ENCODE assay signal across 25 cellular contexts in genomic region chr7:39339591-39339990, GRCh38.
DNase-seq lines count a peak whose midpoint lies in the region; ATAC-seq lines count a peak whose summit lies in the region.
"Had no signal": no experiment of that assay in that cellular context is flagged by ENCODE, and none has a peak within 500 bp of the region (broad histone marks: within the 10 kb centered on the region; RNA-seq: fewer than 3 reads in every experiment).

No MANE protein-coding gene starts in this region.

- H3K9me3 ChIP-seq in right cardiac atrium (ENCODE audit: control insufficient read depth, low read length) (no peaks in the 10 kb centered on the region), neuronal stem cell (replicated peaks in 1 of 2; ENCODE audit: control insufficient read depth in 2 of 2, insufficient read depth in 1 of 2, low read depth in 1 of 2, low read length in 2 of 2) (no peaks in the 10 kb centered on the region), trophoblast cell (ENCODE audit: insufficient read depth, low read depth, low read length) (no peaks in the 10 kb centered on the region)
- H3K9me3 ChIP-seq: A549; BLaER1 treated with 17β-estradiol and CSF1 and Interleukin-3, amounts not matched to agents 10 nM and 100 nM; Caco-2 had no signal

- H3K4ac ChIP-seq in neuronal stem cell (ENCODE audit: low read length) (no peak overlapping the region), trophoblast cell (ENCODE audit: low read depth, low read length) (no peak overlapping the region)

- H3K18ac ChIP-seq in neuronal stem cell (ENCODE audit: low read length) (no peak overlapping the region), trophoblast cell (ENCODE audit: low read length) (no peak overlapping the region)

- H2AFZ ChIP-seq in neuronal stem cell (ENCODE audit: low read length) (no peak overlapping the region), trophoblast cell (ENCODE audit: insufficient read depth, low read length, poor library complexity) (no peak overlapping the region)

- H4K8ac ChIP-seq in neuronal stem cell (ENCODE audit: low read depth, low read length) (no peak overlapping the region), trophoblast cell (ENCODE audit: low read depth, low read length) (no peak overlapping the region)

- no peaks in the 10 kb centered on the region for H3K4me1 ChIP-seq in right cardiac atrium (ENCODE audit: control insufficient read depth, insufficient read depth, low read length)
- no peaks in the 10 kb centered on the region for H3K4me1 ChIP-seq in neuronal stem cell (ENCODE audit: control insufficient read depth in 2 of 2, insufficient read depth in 1 of 2, low read depth in 1 of 2, low read length in 2 of 2)
- no peaks in the 10 kb centered on the region for H3K4me1 ChIP-seq in trophoblast cell (ENCODE audit: control insufficient read depth in 1 of 2, insufficient read depth in 2 of 2, low read length in 2 of 2)
- H3K4me1 ChIP-seq: A549; BLaER1 treated with 17β-estradiol and CSF1 and Interleukin-3, amounts not matched to agents 10 nM and 100 nM; Caco-2 had no signal

- H3K27ac ChIP-seq in right cardiac atrium (ENCODE audit: low read length): no peak overlapping the region
- no peak overlapping the region for H3K27ac ChIP-seq in neuronal stem cell (replicated peaks; ENCODE audit: low read length)
- no peak overlapping the region for H3K27ac ChIP-seq in trophoblast cell (ENCODE audit: low read depth, low read length)
- H3K27ac ChIP-seq: 22Rv1; A549; BLaER1 treated with 17β-estradiol and CSF1 and Interleukin-3, amounts not matched to agents 10 nM and 100 nM; C4-2B had no signal

- no peak overlapping the region for H2BK12ac ChIP-seq in neuronal stem cell (ENCODE audit: low read length)
- no peak overlapping the region for H2BK12ac ChIP-seq in trophoblast cell (ENCODE audit: low read length)

- H3K27ac Mint-ChIP-seq in central memory CD8-positive, alpha-beta T cell (ENCODE audit: low read depth): peak overlapping the region; percentile 7
- H3K27ac Mint-ChIP-seq: B cell; CD4-positive, alpha-beta T cell; CD8-positive, alpha-beta T cell had no signal

- H3K4me3 Mint-ChIP-seq in central memory CD8-positive, alpha-beta T cell: no peak overlapping the region
- H3K4me3 Mint-ChIP-seq: B cell; CD4-positive, alpha-beta T cell; CD8-positive, alpha-beta T cell had no signal

- DNase-seq in right cardiac atrium (peak in 2 of 3 donors; percentile 45 to 50), cardiac septum (ENCODE audit: low spot score) (no peak), neuronal stem cell (ENCODE audit: low spot score) (no peak), trophoblast cell (no peak), posterior vena cava (ENCODE audit: low spot score) (no peak), DMS114 treated with DMSO at 0.1 percent for 48 hours (lab: John Stamatoyannopoulos, UW; ENCODE audit: unreplicated experiment) (no peak), head of caudate nucleus (no peak)
- no peak for DNase-seq in central memory CD8-positive, alpha-beta T cell (ENCODE audit: low spot score in 2 of 2)
- DNase-seq: AML-193; Caco-2; Calu3; CD4-positive, alpha-beta T cell; CD8-positive, alpha-beta T cell; DMS153; DMS53; DMS79; DND-41; EL; GDM1 had no signal

- H3K36me3 Mint-ChIP-seq in central memory CD8-positive, alpha-beta T cell (ENCODE audit: insufficient read depth): no peaks in the 10 kb centered on the region
- H3K36me3 Mint-ChIP-seq: CD8-positive, alpha-beta T cell had no signal

- ATAC-seq in right cardiac atrium: no peak
- ATAC-seq in central memory CD8-positive, alpha-beta T cell (replicated peaks; ENCODE audit: extremely low read depth, poor library complexity, severe bottlenecking): no peak
- ATAC-seq: A549; CD8-positive, alpha-beta T cell had no signal

- H2AK5ac ChIP-seq in neuronal stem cell (ENCODE audit: low read depth, low read length) (no peak overlapping the region), trophoblast cell (ENCODE audit: low read length) (no peak overlapping the region)

- H3K9ac ChIP-seq in neuronal stem cell (ENCODE audit: low read depth, low read length, poor library complexity) (no peak overlapping the region), trophoblast cell (ENCODE audit: low read length) (no peak overlapping the region)
- H3K9ac ChIP-seq: BLaER1 treated with 17β-estradiol and CSF1 and Interleukin-3, amounts not matched to agents 10 nM and 100 nM had no signal

- H2BK120ac ChIP-seq in neuronal stem cell (ENCODE audit: low read depth, low read length): no peak overlapping the region
- no peak overlapping the region for H2BK120ac ChIP-seq in trophoblast cell (ENCODE audit: insufficient read depth, low read length, poor library complexity)

- H3K14ac ChIP-seq in neuronal stem cell (ENCODE audit: low read length) (no peak overlapping the region), trophoblast cell (ENCODE audit: low read length) (no peak overlapping the region)

- H3K79me1 ChIP-seq in neuronal stem cell (ENCODE audit: low read depth, low read length) (no peaks in the 10 kb centered on the region), trophoblast cell (ENCODE audit: low read length) (no peaks in the 10 kb centered on the region)

- no peaks in the 10 kb centered on the region for H3K79me2 ChIP-seq in trophoblast cell (ENCODE audit: control insufficient read depth, insufficient read depth, low read length, poor library complexity)

- H4K91ac ChIP-seq in neuronal stem cell (ENCODE audit: low read depth, low read length, poor library complexity) (no peak overlapping the region), trophoblast cell (ENCODE audit: low read depth, low read length) (no peak overlapping the region)

- no peak overlapping the region for H3K4me3 ChIP-seq in right cardiac atrium (ENCODE audit: low read length)
- no peak overlapping the region for H3K4me3 ChIP-seq in neuronal stem cell (ENCODE audit: low read length in 2 of 2)
- peak overlapping the region; percentile 4 for H3K4me3 ChIP-seq in trophoblast cell (ENCODE audit: low read depth, low read length)
- H3K4me3 ChIP-seq: A549; BLaER1 treated with 17β-estradiol and CSF1 and Interleukin-3, amounts not matched to agents 10 nM and 100 nM; GM12878 had no signal

- H3K36me3 ChIP-seq in neuronal stem cell (replicated peaks in 1 of 2; ENCODE audit: control insufficient read depth in 2 of 2, insufficient read depth in 2 of 2, low read length in 2 of 2) (no peaks in the 10 kb centered on the region), trophoblast cell (ENCODE audit: control insufficient read depth in 1 of 2, insufficient read depth in 2 of 2, low read length in 2 of 2) (no peaks in the 10 kb centered on the region)
- H3K36me3 ChIP-seq: BLaER1 treated with 17β-estradiol and CSF1 and Interleukin-3, amounts not matched to agents 10 nM and 100 nM had no signal

- H3K4me2 ChIP-seq in neuronal stem cell (ENCODE audit: insufficient read depth, low read length, poor library complexity, severe bottlenecking): no peak overlapping the region
- H3K4me2 ChIP-seq in trophoblast cell (ENCODE audit: low read length): no peak overlapping the region
- H3K4me2 ChIP-seq: A549; BLaER1 treated with 17β-estradiol and CSF1 and Interleukin-3, amounts not matched to agents 10 nM and 100 nM had no signal

- WGBS in right cardiac atrium: 90% methylated on average over 10 of the region's 10 CpGs
- no CpG with 5 or more reads among the region's 10 CpGs for WGBS in neuronal stem cell (ENCODE audit: extremely low coverage in 2 of 2, insufficient read length in 2 of 2, insufficient replicate concordance in 1 of 2), 2 donors
- WGBS in trophoblast cell (ENCODE audit: extremely low coverage, insufficient coverage, insufficient read length): no CpG with 5 or more reads among the region's 10 CpGs

- intact Hi-C loops in right cardiac atrium (cut with DNase I) (no loop called here), cardiac septum (cut with DNase I) (no loop called here), posterior vena cava (cut with DNase I) (loop anchor here in 1 of 2 donors (2.0 kb wide), 1 partner anchor 45 kb away; no protein-coding TSS in a partner anchor), head of caudate nucleus (cut with DNase I) (no loop called here)

- no peaks in the 10 kb centered on the region for H3K27me3 ChIP-seq in right cardiac atrium (ENCODE audit: control insufficient read depth, insufficient read depth)
- H3K27me3 ChIP-seq in neuronal stem cell (ENCODE audit: control insufficient read depth in 3 of 3, insufficient read depth in 3 of 3, low read depth in 1 of 3, low read length in 3 of 3): no peaks in the 10 kb centered on the region
- H3K27me3 ChIP-seq in trophoblast cell (ENCODE audit: insufficient read depth, low read length): no peaks in the 10 kb centered on the region
- H3K27me3 ChIP-seq: BLaER1 treated with 17β-estradiol and CSF1 and Interleukin-3, amounts not matched to agents 10 nM and 100 nM had no signal

- H3K23ac ChIP-seq in neuronal stem cell (ENCODE audit: low read depth, low read length, poor library complexity) (peak overlapping the region; percentile 4), trophoblast cell (ENCODE audit: low read length) (no peak overlapping the region)

- H2BK15ac ChIP-seq in neuronal stem cell (ENCODE audit: low read length): no peak overlapping the region

- H4K12ac ChIP-seq in trophoblast cell (ENCODE audit: low read depth, low read length): no peak overlapping the region

- H3K27me3 Mint-ChIP-seq in central memory CD8-positive, alpha-beta T cell: peaks cover 42% of the 10 kb centered on the region
- H3K27me3 Mint-ChIP-seq: B cell had no signal

- no peaks in the 10 kb centered on the region for H3K4me1 Mint-ChIP-seq in central memory CD8-positive, alpha-beta T cell
- H3K4me1 Mint-ChIP-seq: B cell had no signal

- no peak overlapping the region for H2BK5ac ChIP-seq in neuronal stem cell (ENCODE audit: low read length)
- no peak overlapping the region for H2BK5ac ChIP-seq in trophoblast cell (ENCODE audit: low read depth, low read length, poor library complexity)

- no peaks in the 10 kb centered on the region for H3K9me3 Mint-ChIP-seq in central memory CD8-positive, alpha-beta T cell
- H3K9me3 Mint-ChIP-seq: CD4-positive, alpha-beta T cell; CD8-positive, alpha-beta T cell had no signal

Comparison
In these comparisons a context has a peak if more than half of its experiments do, and no peak if none do; other contexts are left out.
1. DNase-seq: peak in right cardiac atrium (2 of 3); none in cardiac septum (single experiment), central memory CD8-positive, alpha-beta T cell (0 of 2), neuronal stem cell (single experiment), trophoblast cell (0 of 2), posterior vena cava (single experiment), DMS114 treated with DMSO at 0.1 percent for 48 hours (single experiment) and head of caudate nucleus (0 of 42).